In genomic region chr2:27212626-27213471, GRCh38 we compare ENCODE assay signal across 8 cellular contexts. TPM values are rescaled to one million over a fixed set of nuclear protein-coding genes. Genes with fewer than 3 reads are reported as not detected.
DNase-seq lines count a peak whose midpoint lies in the region; ATAC-seq and TF ChIP-seq lines count a peak whose summit lies in the region.

No MANE protein-coding gene starts in this region.

- CTCF ChIA-PET in HCT116 (lab: Charles Lee): no interaction called here

- no peak for TF ChIP-seq RAD21 in HCT116 (IDR thresholded peaks at IDR 0.05; ENCODE audit: low read depth)

- H3K79me2 ChIP-seq in HCT116 (ENCODE audit: insufficient read depth, low read length): peaks cover 38% of the 10 kb centered on the region

- peak; percentile 10 for ATAC-seq in HCT116

- WGBS in prostate gland: 6% methylated on average over 34 of the region's 34 CpGs

- peak overlapping the region; percentile 96 for H3K4me3 Mint-ChIP-seq in glutamatergic neuron (ENCODE audit: unreplicated experiment)

- peak overlapping the region; percentile 73 to 78 for H3K4me3 ChIP-seq in HCT116 (replicated peaks in 1 of 2; ENCODE audit: low read depth in 1 of 2, low read length in 2 of 2)
- H3K4me3 ChIP-seq in prostate gland: peak overlapping the region; percentile 71 to 80

- H3K27ac ChIP-seq in HCT116 (ENCODE audit: low read depth, low read length) (peak overlapping the region; percentile 91), prostate gland (peak overlapping the region; percentile 94 to 97)

- no peak for TF ChIP-seq CTCF in HCT116 (IDR thresholded peaks at IDR 0.05 in 2 of 3, conservative IDR thresholded peaks at IDR 0.05 in 1 of 3; ENCODE audit: borderline replicate concordance in 1 of 3, insufficient read depth in 1 of 3, low read depth in 2 of 3, low read length in 2 of 3)
- TF ChIP-seq CTCF in glutamatergic neuron (IDR thresholded peaks at IDR 0.05; ENCODE audit: partially characterized antibody, unreplicated experiment): no peak
- TF ChIP-seq CTCF in prostate gland (IDR thresholded peaks at IDR 0.05): no peak

- H3K36me3 Mint-ChIP-seq in glutamatergic neuron (ENCODE audit: unreplicated experiment): no peaks in the 10 kb centered on the region

- peak; percentile 27 for DNase-seq in NCI-H1105 treated with DMSO at 0.1 percent for 48 hours (lab: John Stamatoyannopoulos, UW)
- DNase-seq in NCI-H1105 (lab: John Stamatoyannopoulos, UW): no peak
- no peak for DNase-seq in HCT116 (ENCODE audit: low read depth, low spot score)
- DNase-seq in NCI-H526 treated with DMSO at 0.1 percent for 48 hours (lab: John Stamatoyannopoulos, UW): peak; percentile 48
- peak; percentile 12 for DNase-seq in activated gamma-delta T cell treated with anti-CD3 and anti-CD28 coated beads, Interleukin-2, amount 50 U/mL, for 16 hours (ENCODE audit: low read depth)
- no peak for DNase-seq in glutamatergic neuron
- no peak for DNase-seq in prostate gland (ENCODE audit: low spot score)
- DNase-seq in posterior cingulate gyrus: no peak

- peaks cover 4% of the 10 kb centered on the region for H3K27me3 Mint-ChIP-seq in glutamatergic neuron (ENCODE audit: unreplicated experiment)

- no peak overlapping the region for H2AFZ ChIP-seq in HCT116 (ENCODE audit: low read depth, low read length, poor library complexity, severe bottlenecking)

- POLR2A ChIA-PET in HCT116 (lab: Charles Lee): no interaction called here

- peak overlapping the region; percentile 87 for H3K4me2 ChIP-seq in HCT116 (ENCODE audit: low read length)

- H3K9ac ChIP-seq in HCT116 (ENCODE audit: low read length): peak overlapping the region; percentile 94

- no peaks in the 10 kb centered on the region for H4K20me1 ChIP-seq in HCT116 (ENCODE audit: insufficient read depth)

- TSS peak; percentile 44 for BruUV-seq in HCT116 (replicated peaks; lab: Mats Ljungman, UMichigan)

- H3K9me3 Mint-ChIP-seq in glutamatergic neuron (ENCODE audit: unreplicated experiment): peaks cover 2% of the 10 kb centered on the region

- RAD21 ChIA-PET in HCT116 (lab: Charles Lee; ENCODE audit: low non-redundant PET in 1 of 2, low total read pairs in 2 of 2, uncharacterized antibody in 2 of 2, unreplicated experiment in 2 of 2): no interaction called here

- H3K36me3 ChIP-seq in HCT116 (ENCODE audit: control insufficient read depth in 1 of 2, insufficient read depth in 2 of 2, low read length in 2 of 2): peaks cover 8 to 12% of the 10 kb centered on the region in 2 experiments; a peak in 2 of 4 replicates
- peaks cover 0 to under 1% of the 10 kb centered on the region in 2 donors for H3K36me3 ChIP-seq in prostate gland

- H3K27me3 ChIP-seq in HCT116 (ENCODE audit: insufficient read depth, low read length) (no peaks in the 10 kb centered on the region), prostate gland (replicated peaks; ENCODE audit: insufficient read depth) (no peaks in the 10 kb centered on the region)

- H3K27ac Mint-ChIP-seq in glutamatergic neuron (ENCODE audit: unreplicated experiment): peak overlapping the region; percentile 97

- intact Hi-C loops in HCT116 (cut with micrococcal nuclease) (no loop called here), prostate gland (cut with DNase I) (loop anchor here (10.0 kb wide), 1 partner anchor 162 kb away; the partner anchor contains the start of genes EIF2B4 and SNX17), posterior cingulate gyrus (cut with DNase I) (loop anchor here (5.0 kb wide), 2 partner anchors 81 to 159 kb away; partner anchors contain the start of genes EIF2B4, PREB and SNX17)

- H3K9me3 ChIP-seq in HCT116 (ENCODE audit: control insufficient read depth in 1 of 2, insufficient read depth in 1 of 2, low read depth in 1 of 2, low read length in 2 of 2): no peaks in the 10 kb centered on the region
- H3K9me3 ChIP-seq in prostate gland: no peaks in the 10 kb centered on the region

- TF ChIP-seq POLR2A in HCT116 (IDR thresholded peaks at IDR 0.05; ENCODE audit: borderline replicate concordance, extremely low read depth, insufficient read depth, insufficient read length) (peak; percentile 36), prostate gland (IDR thresholded peaks at IDR 0.05) (no peak)

- H3K4me1 ChIP-seq in HCT116 (ENCODE audit: control insufficient read depth in 1 of 2, insufficient read depth in 2 of 2, low read length in 2 of 2) (peaks cover 3 to 21% of the 10 kb centered on the region in 2 experiments; a peak in 3 of 4 replicates), prostate gland (replicated peaks) (peaks cover 3% of the 10 kb centered on the region)

- no peaks in the 10 kb centered on the region for H3K9me2 ChIP-seq in HCT116 (ENCODE audit: insufficient read depth)

- peaks cover under 1% of the 10 kb centered on the region for H3K4me1 Mint-ChIP-seq in glutamatergic neuron (ENCODE audit: low read depth, unreplicated experiment)

TF ChIP-seq in HCT116, 20 proteins besides CTCF, POLR2A, EP300 and RAD21:
- TF ChIP-seq EZH2 (IDR thresholded peaks at IDR 0.05): no peak
- peak; percentile 12; the same call in 1 of the 2 replicates for TF ChIP-seq CBX3 (IDR thresholded peaks at IDR 0.05; ENCODE audit: low read depth)
- no peak for TF ChIP-seq JUND (IDR thresholded peaks at IDR 0.05)
- TF ChIP-seq SIN3A (IDR thresholded peaks at IDR 0.05; ENCODE audit: low read depth): peak; percentile 22; the same call in 1 of the 2 replicates
- TF ChIP-seq REST (IDR thresholded peaks at IDR 0.05; ENCODE audit: low read depth): no peak
- TF ChIP-seq ELF1 (IDR thresholded peaks at IDR 0.05; ENCODE audit: borderline replicate concordance, low read depth): no peak
- peak; percentile 24; the same call in 1 of the 2 replicates for TF ChIP-seq SP1 (IDR thresholded peaks at IDR 0.05; ENCODE audit: low read depth)
- TF ChIP-seq MAX (IDR thresholded peaks at IDR 0.05): peak; percentile 49; the same call in 1 of the 2 replicates
- TF ChIP-seq ZNF274 (IDR thresholded peaks at IDR 0.05; ENCODE audit: low read depth, low read length): no peak
- no peak for TF ChIP-seq EZH2phosphoT487 (IDR thresholded peaks at IDR 0.05; ENCODE audit: borderline replicate concordance)
- no peak for TF ChIP-seq YY1 (IDR thresholded peaks at IDR 0.05; ENCODE audit: extremely low read depth, insufficient replicate concordance, low read depth, low read length)
- peak; percentile 47 for TF ChIP-seq ZFX (IDR thresholded peaks at IDR 0.05)

RNA-seq across cellular contexts. Expression of gene SLC5A6, which starts 0.8 kb away (rescaled TPM):
- total RNA-seq in HCT116 (2021; ENCODE audit: unreplicated experiment) (55.4 TPM), glutamatergic neuron (ENCODE audit: unreplicated experiment) (40.0 TPM), prostate gland (10 to 100 TPM; 23.9 to 65.2 TPM)
- 40.8 and 47.1 TPM in 2 replicates for polyA plus RNA-seq in HCT116 (2012)

RNA-seq across cellular contexts. Expression of gene ATRAID, which starts 1.0 kb away (rescaled TPM):
- total RNA-seq in HCT116 (2021; ENCODE audit: unreplicated experiment) (93.6 TPM), glutamatergic neuron (ENCODE audit: unreplicated experiment) (58.8 TPM), prostate gland (100 to 1,000 TPM; 217 to 222 TPM)
- polyA plus RNA-seq in HCT116 (2012): 97.4 and 124 TPM in 2 replicates

RNA-seq across cellular contexts. Expression of gene CAD, which starts 4.3 kb away (rescaled TPM):
- 114 TPM for total RNA-seq in HCT116 (2021; ENCODE audit: unreplicated experiment)
- 86.2 and 90.4 TPM in 2 replicates for polyA plus RNA-seq in HCT116 (2012)
- 38.5 TPM for total RNA-seq in glutamatergic neuron (ENCODE audit: unreplicated experiment)
- 10 to 100 TPM; 16.0 to 63.6 TPM for total RNA-seq in prostate gland

RNA-seq across cellular contexts. Expression of gene SLC30A3, which starts 50.0 kb away (rescaled TPM):
- total RNA-seq in HCT116 (2021; ENCODE audit: unreplicated experiment) (20.5 TPM), glutamatergic neuron (ENCODE audit: unreplicated experiment) (1.3 TPM), prostate gland (100 to 1,000 TPM in 1 of 2 donors, not detected in 1; 102 TPM)
- polyA plus RNA-seq in HCT116 (2012): 16.1 and 18.0 TPM in 2 replicates

Comparison
In these comparisons a context has a peak if more than half of its experiments do, and no peak if none do; other contexts are left out.
1. DNase-seq: peak in NCI-H1105 treated with DMSO at 0.1 percent for 48 hours (single experiment), NCI-H526 treated with DMSO at 0.1 percent for 48 hours (single experiment) and activated gamma-delta T cell treated with anti-CD3 and anti-CD28 coated beads, Interleukin-2, amount 50 U/mL, for 16 hours (single experiment); none in NCI-H1105 (single experiment), HCT116 (single experiment), glutamatergic neuron (single experiment), prostate gland (single experiment) and posterior cingulate gyrus (0 of 10).